8 cellular contexts compared by ENCODE assay signal in genomic region chr15:37100109-37100873, GRCh38. TPM values are rescaled to one million over a fixed set of nuclear protein-coding genes. Genes with fewer than 3 reads are reported as not detected.
DNase-seq lines count a peak whose midpoint lies in the region; ATAC-seq and TF ChIP-seq lines count a peak whose summit lies in the region.

Gene MEIS2 (minus strand): TSS chr15:37100549. CDS start chr15:37099466, 1,083 bp downstream.

- peak; percentile 87 for DNase-seq in HCEC 1CT
- DNase-seq in NCI-H1105 treated with DMSO at 0.1 percent for 48 hours (lab: John Stamatoyannopoulos, UW), result peak; percentile 78
- peak; percentile 88 for DNase-seq in SK-MEL-5 (ENCODE audit: low read depth, low spot score)
- peak; percentile 84 to 85 for DNase-seq in breast epithelium (ENCODE audit: low spot score in 2 of 2)
- DNase-seq in renal cortical epithelial cell (ENCODE audit: low read depth), result peak; percentile 29

- in situ Hi-C loops in SK-MEL-5 (cut with HindIII; ENCODE audit: low pct_unique_long_range_greater_than_20kb, low sequenced_read_pairs), result no loop called here

- H3K4me1 ChIP-seq in ES-I3 (ENCODE audit: insufficient read depth, low read length) (peaks cover 14% of the 10 kb centered on the region), breast epithelium (no peaks in the 10 kb centered on the region), iPS-18a (ENCODE audit: control insufficient read depth, low read depth, low read length) (peaks cover 44% of the 10 kb centered on the region)

- H3K36me3 ChIP-seq in ES-I3 (ENCODE audit: insufficient read depth, low read length), result no peaks in the 10 kb centered on the region
- no peaks in the 10 kb centered on the region for H3K36me3 ChIP-seq in breast epithelium
- H3K36me3 ChIP-seq in iPS-18a (ENCODE audit: control insufficient read depth, low read depth, low read length), result no peaks in the 10 kb centered on the region

- H3K4me3 ChIP-seq in breast epithelium, result peak within 1 kb of the TSS; percentile 69 to 76 (median 72)
- peak within 1 kb of the TSS; percentile 75 for H3K4me3 ChIP-seq in iPS-18a (ENCODE audit: low read length)

- intact Hi-C loops in breast epithelium (cut with DNase I; ENCODE audit: low total_unique reads), result loop anchor here (10.0 kb wide), 1 partner anchor 215 kb away; no protein-coding TSS in a partner anchor

- H3K9ac ChIP-seq in ES-I3 (ENCODE audit: low read depth, low read length) (peak within 1 kb of the TSS; percentile 83; the same call in 1 of the 2 replicates), iPS-18a (ENCODE audit: low read length) (peak within 1 kb of the TSS; percentile 44)

- H3K27me3 ChIP-seq in breast epithelium (peaks cover 0 to 6% of the 10 kb centered on the region in 2 donors), iPS-18a (ENCODE audit: control insufficient read depth, insufficient read depth, low read length) (peaks cover 85% of the 10 kb centered on the region)

- ATAC-seq in GM19452 (IDR thresholded peaks at IDR 0.05; ENCODE audit: unreplicated experiment), result no peak

- no peak for TF ChIP-seq CTCF in breast epithelium (IDR thresholded peaks at IDR 0.05)

- TF ChIP-seq POLR2A in breast epithelium (IDR thresholded peaks at IDR 0.05), result peak; percentile 72

- H3K9me3 ChIP-seq in ES-I3 (ENCODE audit: control insufficient read depth, insufficient read depth, low read length) (no peaks in the 10 kb centered on the region), breast epithelium (no peaks in the 10 kb centered on the region), iPS-18a (ENCODE audit: control insufficient read depth, low read depth, low read length) (no peaks in the 10 kb centered on the region)

- peak within 1 kb of the TSS; percentile 91 to 95 for H3K27ac ChIP-seq in breast epithelium
- no peak within 1 kb of the TSS for H3K27ac ChIP-seq in iPS-18a (ENCODE audit: low read length)

RNA-seq across cellular contexts. Expression of gene MEIS2, which starts in this region (rescaled TPM):
- total RNA-seq in SK-MEL-5 (2014; rRNA removed; shearing (Covaris generic)), result 28.5 and 29.4 TPM in 2 replicates
- polyA plus RNA-seq in SK-MEL-5 (2015; cell fraction: cytosol; rRNA removed), result 23.9 and 28.5 TPM in 2 replicates
- polyA plus RNA-seq in SK-MEL-5 (2015; cell fraction: nucleus; rRNA removed), result 39.2 and 46.3 TPM in 2 replicates
- total RNA-seq in breast epithelium (10 to 100 TPM; 18.2 to 55.8 (median 28.5) TPM), renal cortical epithelial cell (0.52 and 2.6 TPM in 2 replicates)

Comparison
In these comparisons a context has a peak if more than half of its experiments do, and no peak if none do; other contexts are left out.
1. DNase-seq: peak in every context shown above with its lines; median percentile 88 in SK-MEL-5; 87 in HCEC 1CT; 84 in breast epithelium; 78 in NCI-H1105 treated with DMSO at 0.1 percent for 48 hours; 29 in renal cortical epithelial cell.